ENCODE assay signal across 10 cellular contexts in genomic region chr10:80256798-80257197, GRCh38. TPM values are rescaled to one million over a fixed set of nuclear protein-coding genes. Genes with fewer than 3 reads are reported as not detected.
DNase-seq lines count a peak whose midpoint lies in the region; ATAC-seq, FAIRE-seq and TF ChIP-seq lines count a peak whose summit lies in the region.
"Not testable (repeated sequence)": the region's sequence is repeated elsewhere in the genome, so short reads cannot be mapped to it uniquely, and the experiment has no call there.
"Had no signal": no experiment of that assay in that cellular context is flagged by ENCODE, and none has a peak within 500 bp of the region (broad histone marks: within the 10 kb centered on the region; RNA-seq: fewer than 3 reads in every experiment).

No MANE protein-coding gene starts in this region.

- H3K27ac ChIP-seq in iPS-20b (ENCODE audit: low read length) = not testable (repeated sequence)

- DNase-seq in AG09309 (ENCODE audit: low read depth); GM12891 (ENCODE audit: insufficient read length, low spot score); chondrocyte (ENCODE audit: low spot score): not testable (repeated sequence)
- DNase-seq in NCI-H1930 (lab: John Stamatoyannopoulos, UW) (peak; percentile 1 to 22), SW480 (ENCODE audit: low spot score) (peak; percentile 30), osteocyte (ENCODE audit: extremely low spot score, unreplicated experiment) (peak; percentile 42)

- not testable (repeated sequence) for H3K4me3 ChIP-seq in AG09309 (ENCODE audit: control insufficient read depth, low read depth, low read length); iPS-20b (ENCODE audit: low read length)

- H3K27me3 Mint-ChIP-seq in chondrocyte (ENCODE audit: low read depth) (peaks cover 14% of the 10 kb centered on the region), osteocyte (ENCODE audit: unreplicated experiment) (peaks cover 21% of the 10 kb centered on the region)

- peak; percentile 10 for TF ChIP-seq CTCF in AG09309 (IDR thresholded peaks at IDR 0.05; ENCODE audit: control insufficient read depth, insufficient read depth, low read depth, low read length, missing control alignments)
- peak; percentile 57 for TF ChIP-seq CTCF in chondrocyte (IDR thresholded peaks at IDR 0.05)
- TF ChIP-seq CTCF in osteocyte (IDR thresholded peaks at IDR 0.05) = peak; percentile 40

- H3K27me3 ChIP-seq in iPS-20b (ENCODE audit: insufficient read depth, low read length) = not testable (repeated sequence)

- peak; percentile 48 for FAIRE-seq in GM12891 (lab: Jason Lieb, UNC)

- H3K36me3 ChIP-seq in iPS-20b (ENCODE audit: insufficient read depth, low read depth, low read length) = not testable (repeated sequence)

- H3K27ac Mint-ChIP-seq in chondrocyte (ENCODE audit: unreplicated experiment); osteocyte (ENCODE audit: unreplicated experiment): not testable (repeated sequence)

- not testable (repeated sequence) for H3K36me3 Mint-ChIP-seq in chondrocyte (ENCODE audit: low read depth); osteocyte (ENCODE audit: unreplicated experiment)

- not testable (repeated sequence) for H3K4me1 Mint-ChIP-seq in chondrocyte (ENCODE audit: low read depth); osteocyte (ENCODE audit: unreplicated experiment)

- not testable (repeated sequence) for H3K4me3 Mint-ChIP-seq in chondrocyte (ENCODE audit: unreplicated experiment); osteocyte (ENCODE audit: unreplicated experiment)

- not testable (repeated sequence) for H3K4me1 ChIP-seq in iPS-20b (ENCODE audit: insufficient read depth, low read length)

- H3K9me3 ChIP-seq in iPS-20b (ENCODE audit: insufficient read depth, low read depth, low read length) = not testable (repeated sequence)

- not testable (repeated sequence) for TF ChIP-seq POLR2A in GM12891 (IDR thresholded peaks at IDR 0.05; ENCODE audit: low read depth, low read length)

- not testable (repeated sequence) for H3K9me3 Mint-ChIP-seq in chondrocyte (ENCODE audit: low read depth); osteocyte (ENCODE audit: unreplicated experiment)

- 0 out of 2 replicates have a peak overlapping the region, but pooled peaks have one; percentile 17 for H3K9ac ChIP-seq in iPS-20b (ENCODE audit: low read depth, low read length)

- peak; percentile 43 for ATAC-seq in HG03342 (IDR thresholded peaks at IDR 0.05; ENCODE audit: unreplicated experiment)

RNA-seq across cellular contexts. Expression of gene MAT1A, which starts 32.7 kb away (rescaled TPM):
- 0.03 TPM for polyA plus RNA-seq in GM12891 (2012; ENCODE audit: low read depth, missing spikeins)
- not detected in 3 replicates for total RNA-seq in chondrocyte
- total RNA-seq in osteocyte = not detected in 2 replicates
- total RNA-seq: activated CD8-positive, alpha-beta memory T cell treated with anti-CD3 and anti-CD28 coated beads for 36 hours; urinary bladder had no signal

RNA-seq across cellular contexts. Expression of gene ANXA11, which starts 51.5 kb away (rescaled TPM):
- polyA plus RNA-seq in GM12891 (2012; ENCODE audit: low read depth, missing spikeins) = 183 TPM
- total RNA-seq in chondrocyte = 98.0 to 139 TPM (median 133 TPM) in 3 replicates
- total RNA-seq in osteocyte = 127 and 129 TPM in 2 replicates
